In the genomic region with DNA sequence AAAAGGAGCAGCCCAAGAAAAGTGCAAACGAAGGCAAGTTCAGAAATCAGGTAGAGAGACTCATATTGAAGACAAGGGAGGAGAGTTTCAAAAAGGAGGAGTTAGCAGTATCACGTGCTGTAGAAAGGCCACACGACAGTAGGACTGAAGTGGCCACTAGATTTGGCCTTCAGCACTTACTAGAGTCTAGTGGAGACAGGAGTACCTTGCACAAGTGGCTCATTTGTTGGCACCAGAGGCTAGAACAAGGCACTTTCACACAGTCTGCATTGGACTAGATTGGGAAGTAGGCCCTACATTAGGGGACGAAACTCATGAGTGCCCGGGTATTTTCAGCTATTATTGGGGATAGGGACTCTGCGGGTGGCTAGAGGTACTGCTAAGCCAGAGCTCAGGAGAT, we compare ENCODE assay signal across 9 cellular contexts. TPM values are rescaled to one million over a fixed set of nuclear protein-coding genes. Genes with fewer than 3 reads are reported as not detected.
DNase-seq lines count a peak whose midpoint lies in the region; FAIRE-seq and TF ChIP-seq lines count a peak whose summit lies in the region.
"Had no signal": no experiment of that assay in that cellular context is flagged by ENCODE, and none has a peak within 500 bp of the region (broad histone marks: within the 10 kb centered on the region; RNA-seq: fewer than 3 reads in every experiment).

No MANE protein-coding gene starts in this region.

- H2AK5ac ChIP-seq in trophoblast cell (ENCODE audit: low read length), result no peak overlapping the region

- H3F3A ChIP-seq in MM.1S (ENCODE audit: insufficient read depth, low read length), result peaks cover 6% of the 10 kb centered on the region

- H2AFZ ChIP-seq in MM.1S (ENCODE audit: low read length) (peak overlapping the region; percentile 93; the same call in 1 of the 2 replicates), trophoblast cell (ENCODE audit: insufficient read depth, low read length, poor library complexity) (no peak overlapping the region)

- no peak for FAIRE-seq in small intestine (lab: Jason Lieb, UNC)

- H3K4me1 ChIP-seq in MM.1S (ENCODE audit: low read length) (peaks cover 10% of the 10 kb centered on the region; the same call in 1 of the 2 replicates), trophoblast cell (ENCODE audit: control insufficient read depth in 1 of 2, insufficient read depth in 2 of 2, low read length in 2 of 2) (peaks cover 10 to 12% of the 10 kb centered on the region in 2 experiments), small intestine (ENCODE audit: control insufficient read depth in 2 of 2, insufficient read depth in 1 of 2, low read depth in 1 of 2, low read length in 1 of 2) (peaks cover 0 to 8% of the 10 kb centered on the region in 2 donors)

- H3K4me3 ChIP-seq in MM.1S (ENCODE audit: low read length), result no peak overlapping the region
- H3K4me3 ChIP-seq in dorsolateral prefrontal cortex, result peak overlapping the region in 12 of 59 donors; percentile 63 to 94 (median 88)
- H3K4me3 ChIP-seq in trophoblast cell (ENCODE audit: low read depth, low read length), result no peak overlapping the region
- no peak overlapping the region for H3K4me3 ChIP-seq in small intestine (ENCODE audit: low read depth in 1 of 2, low read length in 2 of 2)

- H3K9me3 ChIP-seq in MM.1S (replicated peaks; ENCODE audit: insufficient read depth, low read length) (no peaks in the 10 kb centered on the region), trophoblast cell (ENCODE audit: insufficient read depth, low read depth, low read length) (no peaks in the 10 kb centered on the region), small intestine (ENCODE audit: control insufficient read depth, low read depth) (no peaks in the 10 kb centered on the region)

- H3K79me2 ChIP-seq in MM.1S (ENCODE audit: low read length) (peaks cover 15% of the 10 kb centered on the region), trophoblast cell (ENCODE audit: control insufficient read depth, insufficient read depth, low read length, poor library complexity) (peaks cover 4% of the 10 kb centered on the region)

- no peak overlapping the region for H3K9ac ChIP-seq in MM.1S (ENCODE audit: low read length)
- H3K9ac ChIP-seq in trophoblast cell (ENCODE audit: low read length), result no peak overlapping the region

- no peak overlapping the region for H3K23ac ChIP-seq in trophoblast cell (ENCODE audit: low read length)

- H2BK120ac ChIP-seq in trophoblast cell (ENCODE audit: insufficient read depth, low read length, poor library complexity), result no peak overlapping the region

- H3K9me2 ChIP-seq in MM.1S (replicated peaks; ENCODE audit: insufficient read depth, low read length), result no peaks in the 10 kb centered on the region

- H4K12ac ChIP-seq in trophoblast cell (ENCODE audit: low read depth, low read length), result no peak overlapping the region

- DNase-seq in ELF-1 (ENCODE audit: low read depth, low spot score), result peak; percentile 17
- DNase-seq in MM.1S, result no peak
- DNase-seq in dorsolateral prefrontal cortex, result no peak
- DNase-seq in trophoblast cell, result peak; percentile 4 to 20
- DNase-seq in small intestine, result no peak
- no peak for DNase-seq in HuH-7.5 (ENCODE audit: low spot score)
- DNase-seq in MV-4-11 (lab: John Stamatoyannopoulos, UW), result no peak
- DNase-seq: effector CD4-positive, alpha-beta T cell; left ventricle myocardium superior had no signal

- no peak overlapping the region for H3K4ac ChIP-seq in trophoblast cell (ENCODE audit: low read depth, low read length)

- no peak for TF ChIP-seq CTCF in MM.1S (IDR thresholded peaks at IDR 0.05; ENCODE audit: low read length)
- no peak for TF ChIP-seq CTCF in dorsolateral prefrontal cortex (IDR thresholded peaks at IDR 0.05 in 54 of 56, conservative IDR thresholded peaks at IDR 0.05 in 2 of 56; ENCODE audit: low read depth in 1 of 56, partially characterized antibody in 56 of 56)

- no peak overlapping the region for H4K91ac ChIP-seq in trophoblast cell (ENCODE audit: low read depth, low read length)

- H3K4me2 ChIP-seq in MM.1S (ENCODE audit: low read depth, low read length) (peak overlapping the region; percentile 98; the same call in 1 of the 2 replicates), trophoblast cell (ENCODE audit: low read length) (no peak overlapping the region)

- H4K20me1 ChIP-seq in MM.1S (ENCODE audit: insufficient read depth, low read length), result no peaks in the 10 kb centered on the region

- no peak overlapping the region for H4K8ac ChIP-seq in trophoblast cell (ENCODE audit: low read depth, low read length)

- no peak overlapping the region for H2BK12ac ChIP-seq in trophoblast cell (ENCODE audit: low read length)

- H3K27me3 ChIP-seq in MM.1S (replicated peaks; ENCODE audit: insufficient read depth, low read length), result no peaks in the 10 kb centered on the region
- no peaks in the 10 kb centered on the region for H3K27me3 ChIP-seq in dorsolateral prefrontal cortex
- no peaks in the 10 kb centered on the region for H3K27me3 ChIP-seq in trophoblast cell (ENCODE audit: insufficient read depth, low read length)
- H3K27me3 ChIP-seq in small intestine (ENCODE audit: control insufficient read depth in 2 of 2, insufficient read depth in 2 of 2, low read length in 2 of 2), result no peaks in the 10 kb centered on the region

- no peaks in the 10 kb centered on the region for H3K36me3 ChIP-seq in MM.1S (replicated peaks; ENCODE audit: insufficient read depth, low read length)
- no peaks in the 10 kb centered on the region for H3K36me3 ChIP-seq in trophoblast cell (ENCODE audit: control insufficient read depth in 1 of 2, insufficient read depth in 2 of 2, low read length in 2 of 2)
- no peaks in the 10 kb centered on the region for H3K36me3 ChIP-seq in small intestine (ENCODE audit: control insufficient read depth in 2 of 2, insufficient read depth in 2 of 2, low read length in 2 of 2)

- no peak overlapping the region for H3K14ac ChIP-seq in trophoblast cell (ENCODE audit: low read length)

- intact Hi-C loops in dorsolateral prefrontal cortex (cut with DNase I), result no loop called here

- H3K79me1 ChIP-seq in trophoblast cell (ENCODE audit: low read length), result peaks cover 4% of the 10 kb centered on the region

- no peak overlapping the region for H3K18ac ChIP-seq in trophoblast cell (ENCODE audit: low read length)

- no peak overlapping the region for H2BK5ac ChIP-seq in trophoblast cell (ENCODE audit: low read depth, low read length, poor library complexity)

- WGBS in trophoblast cell (ENCODE audit: extremely low coverage, insufficient coverage, insufficient read length), result no CpG with 5 or more reads among the region's 6 CpGs
- 84 to 89% (median 85%) methylated on average over 6 of the region's 6 CpGs for WGBS in small intestine, 3 donors

- H3K27ac ChIP-seq in MM.1S (ENCODE audit: low read length) (no peak overlapping the region), dorsolateral prefrontal cortex (peak overlapping the region in 43 of 59 donors; percentile 7 to 99 (median 96)), trophoblast cell (ENCODE audit: low read depth, low read length) (no peak overlapping the region), small intestine (ENCODE audit: low read depth in 1 of 2, low read length in 1 of 2) (no peak overlapping the region)

RNA-seq across cellular contexts. Expression of gene NCOA1, which starts 1.6 kb away (rescaled TPM):
- 100 to 1,000 TPM in 77 of 120 experiments, 10 to 100 TPM in 43; 72.6 to 141 (median 104) TPM for total RNA-seq in dorsolateral prefrontal cortex
- polyA plus RNA-seq in trophoblast cell (2013), result 7.5 and 8.1 TPM in 2 replicates
- 10 to 100 TPM; 13.8 to 21.9 (median 18.9) TPM for polyA plus RNA-seq in small intestine

Comparison
In these comparisons a context has a peak if more than half of its experiments do, and no peak if none do; other contexts are left out.
1. DNase-seq: peak in ELF-1 (single experiment) and trophoblast cell (2 of 2); none in MM.1S (single experiment), dorsolateral prefrontal cortex (0 of 10), small intestine (single experiment), HuH-7.5 (single experiment) and MV-4-11 (single experiment).
2. H3K27ac ChIP-seq: peak in dorsolateral prefrontal cortex (43 of 59); none in MM.1S (single experiment), trophoblast cell (single experiment) and small intestine (0 of 2).